1 cellular context compared by ENCODE assay signal in genomic region chr1:230851291-230851691, GRCh38.
TF ChIP-seq lines count a peak whose summit lies in the region.

No MANE protein-coding gene starts in this region.

TF ChIP-seq in SK-N-SH treated with all-trans-retinoic acid at 6 μM for 48 hours, 23 proteins besides CTCF, POLR2A, EP300 and RAD21 (continued from another document):
- TF ChIP-seq, protein P1, sequence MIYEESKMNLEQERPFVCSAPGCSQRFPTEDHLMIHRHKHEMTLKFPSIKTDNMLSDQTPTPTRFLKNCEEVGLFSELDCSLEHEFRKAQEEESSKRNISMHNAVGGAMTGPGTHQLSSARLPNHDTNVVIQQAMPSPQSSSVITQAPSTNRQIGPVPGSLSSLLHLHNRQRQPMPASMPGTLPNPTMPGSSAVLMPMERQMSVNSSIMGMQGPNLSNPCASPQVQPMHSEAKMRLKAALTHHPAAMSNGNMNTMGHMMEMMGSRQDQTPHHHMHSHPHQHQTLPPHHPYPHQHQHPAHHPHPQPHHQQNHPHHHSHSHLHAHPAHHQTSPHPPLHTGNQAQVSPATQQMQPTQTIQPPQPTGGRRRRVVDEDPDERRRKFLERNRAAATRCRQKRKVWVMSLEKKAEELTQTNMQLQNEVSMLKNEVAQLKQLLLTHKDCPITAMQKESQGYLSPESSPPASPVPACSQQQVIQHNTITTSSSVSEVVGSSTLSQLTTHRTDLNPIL (CRISPR knock-in tag; IDR thresholded peaks at IDR 0.05; ENCODE audit: low read depth), result peak; percentile 40; the same call in 1 of the 2 replicates
